Comparison of ENCODE assay signal across 1 cellular context in genomic region chr10:80540136-80540535, GRCh38.
TF ChIP-seq lines count a peak whose summit lies in the region.

No MANE protein-coding gene starts in this region.

TF ChIP-seq in GM12878, 131 proteins besides CTCF, POLR2A, EP300 and RAD21:
- no peak for TF ChIP-seq CBX3 (IDR thresholded peaks at IDR 0.05; ENCODE audit: borderline replicate concordance, low read depth)
TF ChIP-seq in GM12878: peak in this region for 0.
